In genomic region chr20:33914871-33915270, GRCh38 we compare ENCODE assay signal across 8 cellular contexts.
DNase-seq lines count a peak whose midpoint lies in the region; ATAC-seq, FAIRE-seq and TF ChIP-seq lines count a peak whose summit lies in the region.

No MANE protein-coding gene starts in this region.

- H3K4me3 ChIP-seq in astrocyte of the cerebellum (ENCODE audit: low read depth, low read length) (no peak overlapping the region), uterus (no peak overlapping the region)

- H3K27me3 ChIP-seq in uterus = no peaks in the 10 kb centered on the region

- in situ Hi-C loops in astrocyte of the cerebellum (cut with HindIII; ENCODE audit: low sequenced_read_pairs) = no loop called here

- no peaks in the 10 kb centered on the region for H3K36me3 ChIP-seq in uterus

- no peak overlapping the region for H3K27ac ChIP-seq in uterus

- DNase-seq in HTR-8/SVneo (ENCODE audit: insufficient read length, low spot score) (peak; percentile 75), RPMI8226 (peak; percentile 44), astrocyte of the cerebellum (ENCODE audit: low read depth) (peak; percentile 74), cerebellar cortex (ENCODE audit: low spot score) (no peak), uterus (no peak)
- DNase-seq in stimulated activated CD4-positive, alpha-beta T cell treated with anti-CD3 and anti-CD28 coated beads, Interleukin-4, amount 100 ng/mL, for 24 hours = peak; percentile 25

- no peaks in the 10 kb centered on the region for H3K9me3 ChIP-seq in uterus

- no peak for TF ChIP-seq POLR2A in uterus (IDR thresholded peaks at IDR 0.05)

- no peaks in the 10 kb centered on the region for H3K4me1 ChIP-seq in uterus

- peak; percentile 12 for TF ChIP-seq CTCF in astrocyte of the cerebellum (IDR thresholded peaks at IDR 0.05; ENCODE audit: low read depth, low read length, missing control alignments)
- no peak for TF ChIP-seq CTCF in uterus (IDR thresholded peaks at IDR 0.05)

- no peak for FAIRE-seq in HTR-8/SVneo (lab: Jason Lieb, UNC)

- intact Hi-C loops in uterus (cut with DNase I; ENCODE audit: low total_unique reads) = no loop called here

- ATAC-seq in GM19023 (IDR thresholded peaks at IDR 0.05; ENCODE audit: unreplicated experiment) = no peak
- ATAC-seq in HG03175 (IDR thresholded peaks at IDR 0.05; ENCODE audit: unreplicated experiment) = no peak

Comparison
In these comparisons a context has a peak if more than half of its experiments do, and no peak if none do; other contexts are left out.
1. DNase-seq: peak in HTR-8/SVneo (single experiment), RPMI8226 (single experiment), astrocyte of the cerebellum (single experiment) and stimulated activated CD4-positive, alpha-beta T cell treated with anti-CD3 and anti-CD28 coated beads, Interleukin-4, amount 100 ng/mL, for 24 hours (single experiment); none in cerebellar cortex (single experiment) and uterus (0 of 2).